In the genomic region with DNA sequence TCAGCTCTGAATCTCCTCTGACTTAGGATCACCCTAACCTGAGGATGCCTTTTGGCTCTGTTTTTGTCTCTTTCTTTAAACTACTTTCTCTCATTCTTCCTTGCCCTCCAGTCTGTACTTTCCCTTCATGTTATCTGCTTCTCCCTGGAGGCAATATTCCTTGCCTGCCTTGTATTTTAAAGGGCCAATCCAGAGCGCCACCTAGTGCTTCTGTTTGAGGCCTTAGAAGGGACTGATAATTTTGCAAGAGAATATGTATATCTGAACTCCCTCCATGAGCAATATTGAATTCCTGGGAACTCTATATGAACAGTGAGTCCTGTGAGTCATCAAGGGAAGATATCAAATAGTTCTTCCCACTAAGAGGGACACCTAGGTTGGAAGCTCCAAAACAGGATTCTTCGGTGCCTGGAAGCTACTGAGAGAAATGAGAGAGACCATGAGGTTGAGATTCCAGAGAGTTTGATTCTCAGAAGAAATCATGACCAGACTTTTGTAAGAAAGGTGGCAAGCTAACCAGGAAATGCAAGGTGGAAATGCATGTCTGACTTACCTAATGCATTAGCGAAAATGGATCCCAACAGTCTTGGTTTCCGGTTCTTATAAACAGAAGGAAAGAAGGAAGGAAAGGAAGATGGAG, we compare ENCODE assay signal across 8 cellular contexts.
DNase-seq lines count a peak whose midpoint lies in the region; ATAC-seq and TF ChIP-seq lines count a peak whose summit lies in the region.

No MANE protein-coding gene starts in this region.

- no peak overlapping the region for H3K27ac ChIP-seq in epithelial cell of prostate

- DNase-seq in AML-193 (lab: John Stamatoyannopoulos, UW) (peak; percentile 60 to 61), NCI-H128 (lab: John Stamatoyannopoulos, UW; ENCODE audit: unreplicated experiment) (peak; percentile 1), WTC11 (ENCODE audit: low spot score) (peak; percentile 62), epithelial cell of prostate (ENCODE audit: low read depth, low spot score) (peak; percentile 18), neural crest cell (ENCODE audit: low read depth, low spot score) (peak; percentile 66)

- no peaks in the 10 kb centered on the region; the same call in 1 of the 2 replicates for H3K27me3 Mint-ChIP-seq in WTC11 (ENCODE audit: low read depth)
- no peaks in the 10 kb centered on the region for H3K27me3 Mint-ChIP-seq in neural crest cell (ENCODE audit: low read depth)

- TF ChIP-seq CTCF in WTC11 (IDR thresholded peaks at IDR 0.05), result peak; percentile 50
- TF ChIP-seq CTCF in neural crest cell (conservative IDR thresholded peaks at IDR 0.05), result peak; percentile 73

- H3K36me3 Mint-ChIP-seq in WTC11 (peaks cover 11% of the 10 kb centered on the region), neural crest cell (ENCODE audit: low read depth) (no peaks in the 10 kb centered on the region)

- no peak overlapping the region for H3K4me3 Mint-ChIP-seq in WTC11
- no peak overlapping the region for H3K4me3 Mint-ChIP-seq in neural crest cell

- H3K9me3 Mint-ChIP-seq in WTC11, result peaks cover 30% of the 10 kb centered on the region
- H3K9me3 Mint-ChIP-seq in neural crest cell, result no peaks in the 10 kb centered on the region

- CTCF ChIA-PET in WTC11 (lab: Charles Lee), result interaction anchor here (0.6 to 0.7 kb wide), 2 partner anchors 11 to 61 kb away, joined by 4 to 5 read pairs; no protein-coding TSS in a partner anchor

- H3K27ac Mint-ChIP-seq in WTC11, result no peak overlapping the region
- no peak overlapping the region for H3K27ac Mint-ChIP-seq in neural crest cell (ENCODE audit: unreplicated experiment)

- TF ChIP-seq POLR2A in GM18505 (IDR thresholded peaks at IDR 0.05; ENCODE audit: borderline replicate concordance, extremely low read depth, insufficient read depth, insufficient read length), result no peak

- peaks cover 15% of the 10 kb centered on the region for H3K4me1 Mint-ChIP-seq in WTC11
- H3K4me1 Mint-ChIP-seq in neural crest cell, result peaks cover 10% of the 10 kb centered on the region

- POLR2A ChIA-PET in WTC11 (lab: Charles Lee), result no interaction called here

- ATAC-seq in GM18519 (IDR thresholded peaks at IDR 0.05; ENCODE audit: low FRiP score, unreplicated experiment), result peak; percentile 40
- ATAC-seq in WTC11, result peak; percentile 89
- no peak for ATAC-seq in GM18505 (IDR thresholded peaks at IDR 0.05; ENCODE audit: unreplicated experiment)
- no peak for ATAC-seq in HG03457 (IDR thresholded peaks at IDR 0.05; ENCODE audit: unreplicated experiment)

TF ChIP-seq in WTC11, 78 proteins besides CTCF, POLR2A, EP300 and RAD21:
- TF ChIP-seq, protein P1, sequence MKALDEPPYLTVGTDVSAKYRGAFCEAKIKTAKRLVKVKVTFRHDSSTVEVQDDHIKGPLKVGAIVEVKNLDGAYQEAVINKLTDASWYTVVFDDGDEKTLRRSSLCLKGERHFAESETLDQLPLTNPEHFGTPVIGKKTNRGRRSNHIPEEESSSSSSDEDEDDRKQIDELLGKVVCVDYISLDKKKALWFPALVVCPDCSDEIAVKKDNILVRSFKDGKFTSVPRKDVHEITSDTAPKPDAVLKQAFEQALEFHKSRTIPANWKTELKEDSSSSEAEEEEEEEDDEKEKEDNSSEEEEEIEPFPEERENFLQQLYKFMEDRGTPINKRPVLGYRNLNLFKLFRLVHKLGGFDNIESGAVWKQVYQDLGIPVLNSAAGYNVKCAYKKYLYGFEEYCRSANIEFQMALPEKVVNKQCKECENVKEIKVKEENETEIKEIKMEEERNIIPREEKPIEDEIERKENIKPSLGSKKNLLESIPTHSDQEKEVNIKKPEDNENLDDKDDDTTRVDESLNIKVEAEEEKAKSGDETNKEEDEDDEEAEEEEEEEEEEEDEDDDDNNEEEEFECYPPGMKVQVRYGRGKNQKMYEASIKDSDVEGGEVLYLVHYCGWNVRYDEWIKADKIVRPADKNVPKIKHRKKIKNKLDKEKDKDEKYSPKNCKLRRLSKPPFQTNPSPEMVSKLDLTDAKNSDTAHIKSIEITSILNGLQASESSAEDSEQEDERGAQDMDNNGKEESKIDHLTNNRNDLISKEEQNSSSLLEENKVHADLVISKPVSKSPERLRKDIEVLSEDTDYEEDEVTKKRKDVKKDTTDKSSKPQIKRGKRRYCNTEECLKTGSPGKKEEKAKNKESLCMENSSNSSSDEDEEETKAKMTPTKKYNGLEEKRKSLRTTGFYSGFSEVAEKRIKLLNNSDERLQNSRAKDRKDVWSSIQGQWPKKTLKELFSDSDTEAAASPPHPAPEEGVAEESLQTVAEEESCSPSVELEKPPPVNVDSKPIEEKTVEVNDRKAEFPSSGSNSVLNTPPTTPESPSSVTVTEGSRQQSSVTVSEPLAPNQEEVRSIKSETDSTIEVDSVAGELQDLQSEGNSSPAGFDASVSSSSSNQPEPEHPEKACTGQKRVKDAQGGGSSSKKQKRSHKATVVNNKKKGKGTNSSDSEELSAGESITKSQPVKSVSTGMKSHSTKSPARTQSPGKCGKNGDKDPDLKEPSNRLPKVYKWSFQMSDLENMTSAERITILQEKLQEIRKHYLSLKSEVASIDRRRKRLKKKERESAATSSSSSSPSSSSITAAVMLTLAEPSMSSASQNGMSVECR (CRISPR knock-in tag; IDR thresholded peaks at IDR 0.05; ENCODE audit: borderline replicate concordance), result no peak
- TF ChIP-seq ZNF671 (CRISPR knock-in tag; IDR thresholded peaks at IDR 0.05) (no peak), CBFB (CRISPR knock-in tag; IDR thresholded peaks at IDR 0.05; ENCODE audit: low read depth) (no peak)
- TF ChIP-seq, protein P2, sequence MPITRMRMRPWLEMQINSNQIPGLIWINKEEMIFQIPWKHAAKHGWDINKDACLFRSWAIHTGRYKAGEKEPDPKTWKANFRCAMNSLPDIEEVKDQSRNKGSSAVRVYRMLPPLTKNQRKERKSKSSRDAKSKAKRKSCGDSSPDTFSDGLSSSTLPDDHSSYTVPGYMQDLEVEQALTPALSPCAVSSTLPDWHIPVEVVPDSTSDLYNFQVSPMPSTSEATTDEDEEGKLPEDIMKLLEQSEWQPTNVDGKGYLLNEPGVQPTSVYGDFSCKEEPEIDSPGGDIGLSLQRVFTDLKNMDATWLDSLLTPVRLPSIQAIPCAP (CRISPR knock-in tag; IDR thresholded peaks at IDR 0.05), result no peak
- TF ChIP-seq, protein P3, sequence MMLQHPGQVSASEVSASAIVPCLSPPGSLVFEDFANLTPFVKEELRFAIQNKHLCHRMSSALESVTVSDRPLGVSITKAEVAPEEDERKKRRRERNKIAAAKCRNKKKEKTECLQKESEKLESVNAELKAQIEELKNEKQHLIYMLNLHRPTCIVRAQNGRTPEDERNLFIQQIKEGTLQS (CRISPR knock-in tag; conservative IDR thresholded peaks at IDR 0.05), result no peak

Comparison
In these comparisons a context has a peak if more than half of its experiments do, and no peak if none do; other contexts are left out.
1. DNase-seq: peak in every context shown above with its lines; median percentile 66 in neural crest cell; 62 in WTC11; 60 in AML-193; 18 in epithelial cell of prostate; 1 in NCI-H128.
2. ATAC-seq: peak in GM18519 (single experiment) and WTC11 (single experiment); none in GM18505 (single experiment) and HG03457 (single experiment).